11 cellular contexts compared by ENCODE assay signal in the genomic region with DNA sequence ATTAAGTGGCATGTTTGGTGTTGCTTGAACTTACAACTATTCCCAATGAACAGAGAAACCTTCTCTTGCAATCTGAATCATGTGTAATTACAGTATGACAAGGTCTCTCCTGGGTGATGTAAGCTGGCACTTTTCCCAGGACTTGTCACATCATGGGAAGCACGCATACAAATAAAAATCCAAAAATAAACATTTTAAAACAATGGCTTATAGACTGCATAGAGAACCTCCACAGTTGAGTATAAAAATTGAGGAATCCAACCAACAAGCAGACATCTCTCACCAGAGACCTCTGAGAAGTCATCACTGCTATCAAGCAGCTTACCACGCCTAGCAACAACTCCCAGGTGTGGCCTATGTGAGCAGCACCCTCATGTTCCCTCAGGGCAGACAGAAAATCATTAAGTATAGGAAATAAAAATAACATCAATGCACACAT. TPM values are rescaled to one million over a fixed set of nuclear protein-coding genes. Genes with fewer than 3 reads are reported as not detected.
DNase-seq lines count a peak whose midpoint lies in the region; ATAC-seq and TF ChIP-seq lines count a peak whose summit lies in the region.
"Had no signal": no experiment of that assay in that cellular context is flagged by ENCODE, and none has a peak within 500 bp of the region (broad histone marks: within the 10 kb centered on the region; RNA-seq: fewer than 3 reads in every experiment).

No MANE protein-coding gene starts in this region.

- H3K4me1 Mint-ChIP-seq in activated naive CD4-positive, alpha-beta T cell treated with anti-CD3 and anti-CD28 coated beads, Interleukin-2, amount 10 ng/mL, durations not matched to agents 7 days and 5 days: peaks cover 58% of the 10 kb centered on the region

- POLR2A ChIA-PET in PC-3 (lab: Charles Lee; ENCODE audit: unreplicated experiment): interaction anchor here (0.6 kb wide), 1 partner anchor 76 kb away, joined by 4 read pairs; no protein-coding TSS in a partner anchor

- H3K4me1 ChIP-seq in PC-3 (ENCODE audit: insufficient read depth, low read length): peaks cover 30% of the 10 kb centered on the region

- peaks cover 9% of the 10 kb centered on the region for H3F3A ChIP-seq in PC-3 (ENCODE audit: low read length, unreplicated experiment)

- H3K36me3 ChIP-seq in PC-3 (ENCODE audit: low read depth, low read length): no peaks in the 10 kb centered on the region

- CTCF ChIA-PET in activated naive CD4-positive, alpha-beta T cell treated with anti-CD3 and anti-CD28 coated beads, Interleukin-2, amount 10 ng/mL, durations not matched to agents 7 days and 5 days (lab: Charles Lee): interaction anchor here (0.5 to 1.2 kb wide), 4 partner anchors 8 to 195 kb away, joined by 3 to 5 read pairs (median 4); no protein-coding TSS in a partner anchor
- CTCF ChIA-PET in PC-3 (lab: Charles Lee): no interaction called here

- no peaks in the 10 kb centered on the region for H3K9me3 Mint-ChIP-seq in activated naive CD4-positive, alpha-beta T cell treated with anti-CD3 and anti-CD28 coated beads, Interleukin-2, amount 10 ng/mL, durations not matched to agents 7 days and 5 days

- intact Hi-C loops in PC-3 (cut with micrococcal nuclease): loop anchor here (1.0 to 5.0 kb wide), 3 partner anchors 60 to 691 kb away; no protein-coding TSS in a partner anchor
- intact Hi-C loops in posterior cingulate gyrus (cut with DNase I): no loop called here

- no TSS peak for BruUV-seq in PC-3 (replicated peaks; lab: Mats Ljungman, UMichigan)

- H3K4me3 Mint-ChIP-seq in activated naive CD4-positive, alpha-beta T cell treated with anti-CD3 and anti-CD28 coated beads, Interleukin-2, amount 10 ng/mL, durations not matched to agents 7 days and 5 days: peak overlapping the region; percentile 98

- H3K9me3 ChIP-seq in PC-3 (ENCODE audit: low read length): no peaks in the 10 kb centered on the region

- no peaks in the 10 kb centered on the region for H3K79me2 ChIP-seq in PC-3 (ENCODE audit: low read length)

- H3K9me2 ChIP-seq in PC-3 (replicated peaks; ENCODE audit: low read length): no peaks in the 10 kb centered on the region

- ATAC-seq in PC-3: peak; percentile 41
- no peak for ATAC-seq in GM19455 (IDR thresholded peaks at IDR 0.05; ENCODE audit: unreplicated experiment)
- ATAC-seq: HCT116 had no signal

- no peak overlapping the region for H2AFZ ChIP-seq in PC-3 (ENCODE audit: low read length)

- no peaks in the 10 kb centered on the region for H4K20me1 ChIP-seq in PC-3 (ENCODE audit: low read length)

- H3K27me3 ChIP-seq in PC-3 (ENCODE audit: low read length): no peaks in the 10 kb centered on the region

- peak overlapping the region; percentile 35 for H3K9ac ChIP-seq in PC-3 (ENCODE audit: low read length)

- H3K27me3 Mint-ChIP-seq in activated naive CD4-positive, alpha-beta T cell treated with anti-CD3 and anti-CD28 coated beads, Interleukin-2, amount 10 ng/mL, durations not matched to agents 7 days and 5 days: no peaks in the 10 kb centered on the region

- DNase-seq in activated naive CD4-positive, alpha-beta T cell treated with anti-CD3 and anti-CD28 coated beads, Interleukin-2, amount 10 ng/mL, durations not matched to agents 7 days and 5 days: peak; percentile 25
- DNase-seq in activated naive CD4-positive, alpha-beta T cell (lab: John Stamatoyannopoulos, UW): no peak
- DNase-seq in PC-3 (peak; percentile 87), fibroblast of mammary gland (ENCODE audit: low read depth) (peak; percentile 83), stromal cell of bone marrow (ENCODE audit: low read depth) (peak; percentile 54), posterior cingulate gyrus (no peak), hippocampal formation (lab: John Stamatoyannopoulos, UW) (no peak)
- DNase-seq: activated CD8-positive, alpha-beta memory T cell treated with anti-CD3 and anti-CD28 coated beads, Interleukin-2, amount 50 U/mL, for 4 hours; NCI-H524 had no signal

- H3K4me2 ChIP-seq in PC-3 (ENCODE audit: low read length): peak overlapping the region; percentile 91

- peaks cover 51% of the 10 kb centered on the region for H3K36me3 Mint-ChIP-seq in activated naive CD4-positive, alpha-beta T cell treated with anti-CD3 and anti-CD28 coated beads, Interleukin-2, amount 10 ng/mL, durations not matched to agents 7 days and 5 days

- TF ChIP-seq CTCF in PC-3 (conservative IDR thresholded peaks at IDR 0.05; ENCODE audit: low read depth, low read length) (no peak), fibroblast of mammary gland (conservative IDR thresholded peaks at IDR 0.05; ENCODE audit: control insufficient read depth, insufficient read depth, low read depth, low read length) (no peak)

- H3K4me3 ChIP-seq in PC-3 (ENCODE audit: low read length) (peak overlapping the region; percentile 17; the same call in 1 of the 2 replicates), fibroblast of mammary gland (ENCODE audit: control insufficient read depth, low read depth, low read length) (no peak overlapping the region)

- peak overlapping the region; percentile 83 for H3K27ac ChIP-seq in PC-3 (ENCODE audit: low read length)

- H3K27ac Mint-ChIP-seq in activated naive CD4-positive, alpha-beta T cell treated with anti-CD3 and anti-CD28 coated beads, Interleukin-2, amount 10 ng/mL, durations not matched to agents 7 days and 5 days: peak overlapping the region; percentile 65

RNA-seq across cellular contexts. Expression of a gene that starts 3.9 kb away (rescaled TPM):
- 6.4 and 7.1 TPM in 2 replicates for total RNA-seq in PC-3 (2014; rRNA removed)

Comparison
In these comparisons a context has a peak if more than half of its experiments do, and no peak if none do; other contexts are left out.
1. DNase-seq: peak in activated naive CD4-positive, alpha-beta T cell treated with anti-CD3 and anti-CD28 coated beads, Interleukin-2, amount 10 ng/mL, durations not matched to agents 7 days and 5 days (single experiment), PC-3 (single experiment), fibroblast of mammary gland (single experiment) and stromal cell of bone marrow (single experiment); none in activated naive CD4-positive, alpha-beta T cell (0 of 4), posterior cingulate gyrus (0 of 10) and hippocampal formation (0 of 2).